In the genomic region with DNA sequence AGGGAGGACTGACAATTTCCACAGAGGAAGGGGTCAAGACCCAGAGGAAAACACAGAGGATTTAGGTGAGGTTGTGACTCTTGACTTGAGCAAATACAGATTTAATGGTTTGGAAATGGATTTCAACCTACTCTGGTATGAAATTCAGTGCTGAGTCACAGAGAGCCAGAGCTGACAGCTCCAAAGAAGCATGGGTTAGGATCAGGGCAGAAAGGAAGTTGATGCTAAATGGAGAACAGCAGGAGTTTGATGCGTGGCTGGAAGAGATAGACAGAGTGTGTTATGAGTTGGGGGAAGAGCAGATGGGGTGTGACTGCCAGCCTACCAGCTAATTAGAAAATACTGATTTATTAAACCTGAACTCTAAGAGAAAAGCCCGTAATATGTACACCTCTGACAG, we compare ENCODE assay signal across 19 cellular contexts.
A peak's percentile ranks its signal among the peaks of the same experiment; 100 is the strongest.
DNase-seq lines count a peak whose midpoint lies in the region; ATAC-seq and TF ChIP-seq lines count a peak whose summit lies in the region.
"Had no signal": no experiment of that assay in that cellular context is flagged by ENCODE, and none has a peak within 500 bp of the region (broad histone marks: within the 10 kb centered on the region; RNA-seq: fewer than 3 reads in every experiment).

No MANE protein-coding gene starts in this region.

- no peaks in the 10 kb centered on the region for H3K36me3 ChIP-seq in A673 (ENCODE audit: insufficient read depth, low read length, poor library complexity, severe bottlenecking)
- no peaks in the 10 kb centered on the region for H3K36me3 ChIP-seq in RWPE2 (ENCODE audit: low read depth)
- H3K36me3 ChIP-seq in upper lobe of right lung: no peaks in the 10 kb centered on the region
- H3K36me3 ChIP-seq: cardiac muscle cell, esophagus muscularis mucosa, uterus had no signal

- CTCF ChIA-PET in A673 (lab: Charles Lee): no interaction called here

- ATAC-seq in RWPE2 (ENCODE audit: low read depth) (0 out of 3 replicates have a peak, but pooled peaks have one; percentile 31), upper lobe of right lung (no peak), GM19324 (IDR thresholded peaks at IDR 0.05; ENCODE audit: low FRiP score, unreplicated experiment) (no peak)
- ATAC-seq: activated naive CD4-positive, alpha-beta T cell treated with anti-CD3 and anti-CD28 coated beads, Interleukin-2, amount 50 U/mL, for 72 hours; K562; left cardiac atrium; right cardiac atrium had no signal

- H3K27ac ChIP-seq in A673 (ENCODE audit: low read depth, low read length, poor library complexity, severe bottlenecking) (no peak overlapping the region), RWPE2 (ENCODE audit: poor library complexity, severe bottlenecking) (no peak overlapping the region), upper lobe of right lung (no peak overlapping the region)
- H3K27ac ChIP-seq: cardiac muscle cell, esophagus muscularis mucosa, uterus had no signal

- peak; percentile 19 for DNase-seq in A673 (ENCODE audit: low spot score)
- DNase-seq in HCEC 1CT: peak; percentile 65
- no peak for DNase-seq in RWPE2 (ENCODE audit: low spot score)
- DNase-seq in fibroblast of peridontal ligament (ENCODE audit: extremely low read depth): peak; percentile 52
- no peak for DNase-seq in upper lobe of right lung
- no peak for DNase-seq in NCI-H526 treated with DMSO at 0.1 percent for 48 hours (lab: John Stamatoyannopoulos, UW)
- no peak for DNase-seq in NCI-H1436 treated with DMSO at 0.1 percent for 48 hours (lab: John Stamatoyannopoulos, UW)
- DNase-seq: activated CD4-positive, alpha-beta T cell treated with anti-CD3 and anti-CD28 coated beads, Interleukin-2, amount 50 U/mL, for 4 hours; activated T-cell treated with anti-CD3 and anti-CD28 coated beads, Interleukin-2, amount 50 U/mL, for 1 hour; CD8-positive, alpha-beta memory T cell; left cardiac atrium; NCI-H1092; right cardiac atrium; uterus had no signal

- H3K4me3 ChIP-seq in A673 (ENCODE audit: low read depth, low read length, poor library complexity, severe bottlenecking) (no peak overlapping the region), RWPE2 (ENCODE audit: severe bottlenecking) (no peak overlapping the region), upper lobe of right lung (no peak overlapping the region)
- H3K4me3 ChIP-seq: cardiac muscle cell, esophagus muscularis mucosa, K562, uterus had no signal

- BruUV-seq in A673 (replicated peaks; lab: Mats Ljungman, UMichigan): no TSS peak

- no peaks in the 10 kb centered on the region for H3K9me3 ChIP-seq in A673 (ENCODE audit: low read depth, low read length, poor library complexity, severe bottlenecking)
- H3K9me3 ChIP-seq in RWPE2 (ENCODE audit: severe bottlenecking): no peaks in the 10 kb centered on the region
- H3K9me3 ChIP-seq in upper lobe of right lung: no peaks in the 10 kb centered on the region
- H3K9me3 ChIP-seq: esophagus muscularis mucosa, uterus had no signal

- TF ChIP-seq CTCF in A673 (conservative IDR thresholded peaks at IDR 0.05; ENCODE audit: low read depth, low read length) (no peak), RWPE2 (IDR thresholded peaks at IDR 0.05; ENCODE audit: poor library complexity, severe bottlenecking) (no peak), upper lobe of right lung (IDR thresholded peaks at IDR 0.05) (no peak)

- POLR2A ChIA-PET in A673 (lab: Charles Lee; ENCODE audit: low non-redundant PET): no interaction called here

- H3K27me3 ChIP-seq in A673 (replicated peaks; ENCODE audit: insufficient read depth, low read depth, low read length, poor library complexity): no peaks in the 10 kb centered on the region
- peaks cover 21% of the 10 kb centered on the region for H3K27me3 ChIP-seq in RWPE2 (ENCODE audit: insufficient read depth, poor library complexity, severe bottlenecking)
- no peaks in the 10 kb centered on the region for H3K27me3 ChIP-seq in upper lobe of right lung
- H3K27me3 ChIP-seq: cardiac muscle cell, esophagus muscularis mucosa, uterus had no signal

- intact Hi-C loops in A673 (cut with micrococcal nuclease; ENCODE audit: unreplicated experiment): no loop called here
- intact Hi-C loops in upper lobe of right lung (cut with DNase I): no loop called here

- H3K4me1 ChIP-seq in A673 (ENCODE audit: insufficient read depth, low read length, poor library complexity, severe bottlenecking): no peaks in the 10 kb centered on the region
- no peaks in the 10 kb centered on the region for H3K4me1 ChIP-seq in RWPE2 (ENCODE audit: insufficient read depth, poor library complexity, severe bottlenecking)
- no peaks in the 10 kb centered on the region for H3K4me1 ChIP-seq in upper lobe of right lung
- H3K4me1 ChIP-seq: esophagus muscularis mucosa, uterus had no signal

Comparison
In these comparisons a context has a peak if more than half of its experiments do, and no peak if none do; other contexts are left out.
1. DNase-seq: peak in A673 (single experiment), HCEC 1CT (single experiment) and fibroblast of peridontal ligament (single experiment); none in RWPE2 (single experiment), upper lobe of right lung (single experiment), NCI-H526 treated with DMSO at 0.1 percent for 48 hours (single experiment) and NCI-H1436 treated with DMSO at 0.1 percent for 48 hours (single experiment).